Comparison of ENCODE assay signal across 20 cellular contexts in genomic region chr5:92308679-92309078, GRCh38.
"Had no signal": no experiment of that assay in that cellular context is flagged by ENCODE, and none has a peak within 500 bp of the region (broad histone marks: within the 10 kb centered on the region; RNA-seq: fewer than 3 reads in every experiment).

No MANE protein-coding gene starts in this region.

- H3K4me1 Mint-ChIP-seq: activated CD4-positive, alpha-beta T cell treated with anti-CD3 and anti-CD28 coated beads, Interleukin-2, amount 10 ng/mL, durations not matched to agents 7 days and 5 days; activated naive CD8-positive, alpha-beta T cell treated with anti-CD3 and anti-CD28 coated beads for 36 hours; T-cell had no signal

- H3K27me3 Mint-ChIP-seq: activated CD4-positive, alpha-beta memory T cell treated with anti-CD3 and anti-CD28 coated beads for 36 hours; activated CD4-positive, alpha-beta T cell treated with anti-CD3 and anti-CD28 coated beads, Interleukin-2, amount 10 ng/mL, durations not matched to agents 7 days and 5 days; activated naive CD8-positive, alpha-beta T cell treated with anti-CD3 and anti-CD28 coated beads for 36 hours; T-cell had no signal

- H3K9me3 ChIP-seq: adrenal gland, breast epithelium, Peyer's patch, SJSA1 had no signal

- H3K27ac ChIP-seq: adrenal gland, breast epithelium, Peyer's patch, RWPE1, SJSA1, VCaP had no signal

- DNase-seq: activated CD4-positive, alpha-beta memory T cell treated with anti-CD3 and anti-CD28 coated beads for 36 hours; activated CD4-positive, alpha-beta T cell treated with anti-CD3 and anti-CD28 coated beads, Interleukin-2, amount 10 ng/mL, durations not matched to agents 7 days and 5 days; activated CD4-positive, CD25-positive, alpha-beta regulatory T cell; activated CD8-positive, alpha-beta memory T cell treated with anti-CD3 and anti-CD28 coated beads for 24 hours; activated effector memory CD4-positive, alpha-beta T cell treated with anti-CD3 and anti-CD28 coated beads, Interleukin-2, amount 50 U/mL, for 16 hours; activated naive CD4-positive, alpha-beta T cell treated with Interleukin-2 at 50 U/mL for 16 hours; activated naive CD8-positive, alpha-beta T cell treated with anti-CD3 and anti-CD28 coated beads for 36 hours; activated T-cell treated with anti-CD3 and anti-CD28 coated beads, Interleukin-2, amount 50 U/mL, for 4 hours; adrenal gland; NCI-H1436 treated with DMSO at 0.1 percent for 48 hours; NCI-H187; Peyer's patch; T-cell; T-helper 2 cell; T1000 had no signal

- H3K4me1 ChIP-seq: adrenal gland, breast epithelium, Peyer's patch, SJSA1 had no signal

- H3K9me3 Mint-ChIP-seq: activated CD4-positive, alpha-beta memory T cell treated with anti-CD3 and anti-CD28 coated beads for 36 hours; activated CD4-positive, alpha-beta T cell treated with anti-CD3 and anti-CD28 coated beads, Interleukin-2, amount 10 ng/mL, durations not matched to agents 7 days and 5 days; activated naive CD8-positive, alpha-beta T cell treated with anti-CD3 and anti-CD28 coated beads for 36 hours; activated T-cell treated with anti-CD3 and anti-CD28 coated beads, Interleukin-2, amount 50 U/mL, for 4 hours had no signal

- H3K27ac Mint-ChIP-seq: activated CD4-positive, alpha-beta memory T cell treated with anti-CD3 and anti-CD28 coated beads for 36 hours; activated CD4-positive, alpha-beta T cell treated with anti-CD3 and anti-CD28 coated beads, Interleukin-2, amount 10 ng/mL, durations not matched to agents 7 days and 5 days; activated naive CD8-positive, alpha-beta T cell treated with anti-CD3 and anti-CD28 coated beads for 36 hours; T-cell had no signal

- H3K36me3 ChIP-seq: adrenal gland, breast epithelium, Peyer's patch, SJSA1 had no signal

- H3K36me3 Mint-ChIP-seq: activated CD4-positive, alpha-beta memory T cell treated with anti-CD3 and anti-CD28 coated beads for 36 hours; activated naive CD8-positive, alpha-beta T cell treated with anti-CD3 and anti-CD28 coated beads for 36 hours; T-cell had no signal

- ATAC-seq: activated T-cell treated with anti-CD3 and anti-CD28 coated beads, Interleukin-2, amount 50 U/mL, for 4 hours; K562; T-cell had no signal

- H3K27me3 ChIP-seq: adrenal gland, breast epithelium, Peyer's patch, SJSA1 had no signal

- H3K4me3 Mint-ChIP-seq: activated CD4-positive, alpha-beta memory T cell treated with anti-CD3 and anti-CD28 coated beads for 36 hours; activated CD4-positive, alpha-beta T cell treated with anti-CD3 and anti-CD28 coated beads, Interleukin-2, amount 10 ng/mL, durations not matched to agents 7 days and 5 days; activated naive CD8-positive, alpha-beta T cell treated with anti-CD3 and anti-CD28 coated beads for 36 hours; activated T-cell treated with anti-CD3 and anti-CD28 coated beads, Interleukin-2, amount 50 U/mL, for 4 hours; T-cell had no signal

- H3K4me3 ChIP-seq: adrenal gland, breast epithelium, K562, Peyer's patch, SJSA1 had no signal
